ENCODE assay signal across 8 cellular contexts in genomic region chr17:7478276-7479138, GRCh38. TPM values are rescaled to one million over a fixed set of nuclear protein-coding genes. Genes with fewer than 3 reads are reported as not detected.
DNase-seq lines count a peak whose midpoint lies in the region; ATAC-seq and TF ChIP-seq lines count a peak whose summit lies in the region.

No MANE protein-coding gene starts in this region.

- TF ChIP-seq CTCF in HEK293 (tag by site-specific recombination; IDR thresholded peaks at IDR 0.05): peak; percentile 24; the same call in 1 of the 2 replicates
- TF ChIP-seq CTCF in activated B cell treated with CpG ODN at 0.5 μM for 24 hours (IDR thresholded peaks at IDR 0.05): no peak
- TF ChIP-seq CTCF in cardiac fibroblast (IDR thresholded peaks at IDR 0.05; ENCODE audit: low read depth, low read length): no peak

- H3K27ac Mint-ChIP-seq in activated B cell treated with CpG ODN at 0.5 μM for 24 hours: peak overlapping the region; percentile 79

- peaks cover 9% of the 10 kb centered on the region for H3K36me3 Mint-ChIP-seq in activated B cell treated with CpG ODN at 0.5 μM for 24 hours (ENCODE audit: low read depth)

- H3K9me3 Mint-ChIP-seq in activated B cell treated with CpG ODN at 0.5 μM for 24 hours: no peaks in the 10 kb centered on the region

- H3K4me3 ChIP-seq in HEK293 (ENCODE audit: low read depth, low read length): peak overlapping the region; percentile 72
- peak overlapping the region; percentile 73 to 79 for H3K4me3 ChIP-seq in cardiac fibroblast (replicated peaks in 1 of 2; ENCODE audit: low read depth in 2 of 2, low read length in 2 of 2)

- no peaks in the 10 kb centered on the region; a peak in 1 of 3 replicates for H3K36me3 ChIP-seq in HEK293 (ENCODE audit: control insufficient read depth in 2 of 2, insufficient read depth in 1 of 2, low read length in 2 of 2)

- H3K4me1 Mint-ChIP-seq in activated B cell treated with CpG ODN at 0.5 μM for 24 hours: peaks cover 67% of the 10 kb centered on the region

- intact Hi-C loops in activated B cell treated with CpG ODN at 0.5 μM for 24 hours (cut with micrococcal nuclease): loop anchor here (1.0 kb wide), 2 partner anchors 23 to 43 kb away; partner anchors contain the start of gene TMEM102

- H3K27me3 Mint-ChIP-seq in activated B cell treated with CpG ODN at 0.5 μM for 24 hours: no peaks in the 10 kb centered on the region

- peaks cover 20% of the 10 kb centered on the region for H3K4me1 ChIP-seq in HEK293 (ENCODE audit: control insufficient read depth, insufficient read depth, low read length)

- no peaks in the 10 kb centered on the region for H3K9me3 ChIP-seq in HEK293 (ENCODE audit: control insufficient read depth, insufficient read depth, low read depth, low read length)

- ATAC-seq in activated B cell treated with CpG ODN at 0.5 μM for 24 hours (ENCODE audit: low read depth): peak; percentile 8
- no peak for ATAC-seq in HG03457 (IDR thresholded peaks at IDR 0.05; ENCODE audit: unreplicated experiment)

- H3K27ac ChIP-seq in HEK293 (ENCODE audit: extremely low read depth, low read depth, low read length): peak overlapping the region; percentile 97

- DNase-seq in 8988T (peak; percentile 53), activated B cell treated with CpG ODN at 0.5 μM for 24 hours (peak; percentile 34), cardiac fibroblast (ENCODE audit: low read depth in 2 of 2) (peak in 1 of 2 donors; percentile 53), iris pigment epithelial cell (ENCODE audit: low read depth) (peak; percentile 37), T1000 (lab: John Stamatoyannopoulos, UW) (no peak)
- DNase-seq in stimulated activated CD4-positive, alpha-beta T cell treated with anti-CD3 and anti-CD28 coated beads, Interleukin-12 subunit alpha, Interleukin-12 subunit beta, amount 100 ng/mL, for 24 hours (ENCODE audit: low read depth in 2 of 2): peak; percentile 37 to 40

- H3K4me3 Mint-ChIP-seq in activated B cell treated with CpG ODN at 0.5 μM for 24 hours: peak overlapping the region; percentile 88

- POLR2A ChIA-PET in HEK293 (lab: Yijun Ruan, JAX): interaction anchor here (0.5 to 3.9 kb wide), 8 partner anchors 20 to 825 kb away, joined by 3 to 27 read pairs (median 6); partner anchors contain the start of genes CHRNB1, TMEM102 and TMEM256
- POLR2A ChIA-PET in activated B cell treated with CpG ODN at 0.5 μM for 24 hours (lab: Charles Lee): interaction anchor here (0.6 to 5.6 kb wide), 14 partner anchors 10 to 235 kb away, joined by 3 to 45 read pairs (median 6); partner anchors contain the start of genes MPDU1, NEURL4, TMEM102 and TP53

- CTCF ChIA-PET in HEK293 (lab: Yijun Ruan, JAX): interaction anchor here (0.7 to 3.4 kb wide), 4 partner anchors 7 to 422 kb away, joined by 4 to 14 read pairs (median 6); no protein-coding TSS in a partner anchor
- CTCF ChIA-PET in activated B cell treated with CpG ODN at 0.5 μM for 24 hours (lab: Charles Lee): interaction anchor here (0.8 to 1.7 kb wide), 2 partner anchors 42 to 43 kb away, joined by 3 to 7 read pairs; partner anchors contain the start of gene TMEM102

TF ChIP-seq in HEK293, 187 proteins besides CTCF, POLR2A, EP300 and RAD21 (continues in another document):
- TF ChIP-seq ZNF777 (tag by site-specific recombination; IDR thresholded peaks at IDR 0.05; ENCODE audit: borderline replicate concordance) (peak; percentile 63; the same call in 1 of the 2 replicates), ZNF600 (tag by site-specific recombination; IDR thresholded peaks at IDR 0.05) (peak; percentile 41; the same call in 1 of the 2 replicates), HIC1 (tag by site-specific recombination; IDR thresholded peaks at IDR 0.05) (peak; percentile 72), ZNF654 (tag by site-specific recombination; IDR thresholded peaks at IDR 0.05; ENCODE audit: low read depth) (no peak), ZNF341 (tag by site-specific recombination; IDR thresholded peaks at IDR 0.05; ENCODE audit: low read depth) (0 out of 2 replicates have a peak, but pooled peaks have one; percentile 35), ZBTB11 (tag by site-specific recombination; conservative IDR thresholded peaks at IDR 0.05; ENCODE audit: low read depth) (no peak), ZBTB48 (tag by site-specific recombination; IDR thresholded peaks at IDR 0.05) (peak; percentile 74), ZBTB7A (tag by site-specific recombination; IDR thresholded peaks at IDR 0.05; ENCODE audit: low read depth) (no peak), EGR2 (tag by site-specific recombination; IDR thresholded peaks at IDR 0.05; ENCODE audit: low read depth) (peak; percentile 21; the same call in 1 of the 2 replicates), ZNF335 (tag by site-specific recombination; conservative IDR thresholded peaks at IDR 0.05) (peak; percentile 26; the same call in 1 of the 2 replicates), ZNF514 (tag by site-specific recombination; IDR thresholded peaks at IDR 0.05) (no peak), KLF9 (tag by site-specific recombination; IDR thresholded peaks at IDR 0.05; ENCODE audit: low read depth) (0 out of 2 replicates have a peak, but pooled peaks have one; percentile 58), ZBTB8A (tag by site-specific recombination; IDR thresholded peaks at IDR 0.05) (peak; percentile 66; the same call in 1 of the 2 replicates)
- TF ChIP-seq, protein P1, sequence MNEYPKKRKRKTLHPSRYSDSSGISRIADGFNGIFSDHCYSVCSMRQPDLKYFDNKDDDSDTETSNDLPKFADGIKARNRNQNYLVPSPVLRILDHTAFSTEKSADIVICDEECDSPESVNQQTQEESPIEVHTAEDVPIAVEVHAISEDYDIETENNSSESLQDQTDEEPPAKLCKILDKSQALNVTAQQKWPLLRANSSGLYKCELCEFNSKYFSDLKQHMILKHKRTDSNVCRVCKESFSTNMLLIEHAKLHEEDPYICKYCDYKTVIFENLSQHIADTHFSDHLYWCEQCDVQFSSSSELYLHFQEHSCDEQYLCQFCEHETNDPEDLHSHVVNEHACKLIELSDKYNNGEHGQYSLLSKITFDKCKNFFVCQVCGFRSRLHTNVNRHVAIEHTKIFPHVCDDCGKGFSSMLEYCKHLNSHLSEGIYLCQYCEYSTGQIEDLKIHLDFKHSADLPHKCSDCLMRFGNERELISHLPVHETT (tag by site-specific recombination; IDR thresholded peaks at IDR 0.05): no peak

RNA-seq across cellular contexts. Expression of gene ZBTB4, which starts 0.9 kb away (rescaled TPM):
- total RNA-seq in activated B cell treated with CpG ODN at 0.5 μM for 24 hours: 28.8 and 30.5 TPM in 2 replicates

RNA-seq across cellular contexts. Expression of gene SLC35G6, which starts 2.7 kb away (rescaled TPM):
- total RNA-seq in activated B cell treated with CpG ODN at 0.5 μM for 24 hours: not detected in 2 replicates

RNA-seq across cellular contexts. Expression of gene POLR2A, which starts 5.7 kb away (rescaled TPM):
- 148 and 162 TPM in 2 replicates for total RNA-seq in activated B cell treated with CpG ODN at 0.5 μM for 24 hours

RNA-seq across cellular contexts. Expression of gene CHRNB1, which starts 33.6 kb away (rescaled TPM):
- total RNA-seq in activated B cell treated with CpG ODN at 0.5 μM for 24 hours: 5.9 and 6.0 TPM in 2 replicates

RNA-seq across cellular contexts. Expression of gene FGF11, which starts 39.2 kb away (rescaled TPM):
- 1.3 and 2.8 TPM in 2 replicates for total RNA-seq in activated B cell treated with CpG ODN at 0.5 μM for 24 hours
